ENCODE assay signal across 22 cellular contexts in genomic region chr2:148410899-148411298, GRCh38.
DNase-seq lines count a peak whose midpoint lies in the region; ATAC-seq, FAIRE-seq and TF ChIP-seq lines count a peak whose summit lies in the region.
"Had no signal": no experiment of that assay in that cellular context is flagged by ENCODE, and none has a peak within 500 bp of the region (broad histone marks: within the 10 kb centered on the region; RNA-seq: fewer than 3 reads in every experiment).

No MANE protein-coding gene starts in this region.

- no peaks in the 10 kb centered on the region for H3K4me1 ChIP-seq in liver (ENCODE audit: control insufficient read depth in 4 of 4, insufficient read depth in 4 of 4, low read length in 3 of 4)
- H3K4me1 ChIP-seq: A549; BLaER1 treated with 17β-estradiol and CSF1 and Interleukin-3, amounts not matched to agents 10 nM and 100 nM; Caco-2 had no signal

- peaks cover 0 to 3% (median under 1%) of the 10 kb centered on the region in 4 donors for H3K9me3 ChIP-seq in liver (ENCODE audit: control insufficient read depth in 4 of 4, low read length in 3 of 4)

- H3K27me3 ChIP-seq in liver (ENCODE audit: control insufficient read depth in 4 of 4, insufficient read depth in 4 of 4, low read length in 3 of 4) (no peaks in the 10 kb centered on the region), brain microvascular endothelial cell (replicated peaks) (no peaks in the 10 kb centered on the region)
- H3K27me3 ChIP-seq: BLaER1 treated with 17β-estradiol and CSF1 and Interleukin-3, amounts not matched to agents 10 nM and 100 nM had no signal

- H3K4me3 ChIP-seq in liver (ENCODE audit: low read depth in 1 of 3, low read length in 3 of 3) (no peak overlapping the region), brain microvascular endothelial cell (ENCODE audit: low read depth, low read length) (no peak overlapping the region)
- H3K4me3 ChIP-seq: A549; BLaER1 treated with 17β-estradiol and CSF1 and Interleukin-3, amounts not matched to agents 10 nM and 100 nM had no signal

- H3K9ac ChIP-seq in liver (ENCODE audit: low read depth in 1 of 2, low read length in 2 of 2) = no peak overlapping the region
- H3K9ac ChIP-seq: BLaER1 treated with 17β-estradiol and CSF1 and Interleukin-3, amounts not matched to agents 10 nM and 100 nM had no signal

- 61% methylated on average over 1 of the region's 1 CpG for WGBS in liver

- in situ Hi-C loops in brain microvascular endothelial cell (cut with HindIII; ENCODE audit: low pct_ligation_motif_present, low sequenced_read_pairs) = no loop called here

- TF ChIP-seq CTCF in liver (IDR thresholded peaks at IDR 0.05; ENCODE audit: low read depth, low read length, missing input control) (no peak), brain microvascular endothelial cell (IDR thresholded peaks at IDR 0.05; ENCODE audit: low read depth, low read length, missing control alignments) (no peak)

- ATAC-seq in GM19351 (IDR thresholded peaks at IDR 0.05; ENCODE audit: unreplicated experiment) = no peak
- ATAC-seq: A549; CD8-positive, alpha-beta T cell had no signal

- peak; percentile 54 for FAIRE-seq in GM12891 (lab: Jason Lieb, UNC)
- FAIRE-seq: A549, D721Med, G401.6, GM12892, GM18507 had no signal

- H3K27ac ChIP-seq in liver (ENCODE audit: low read depth in 1 of 2, low read length in 2 of 2) (no peak overlapping the region), brain microvascular endothelial cell (no peak overlapping the region)
- H3K27ac ChIP-seq: 22Rv1; A549; BLaER1 treated with 17β-estradiol and CSF1 and Interleukin-3, amounts not matched to agents 10 nM and 100 nM; C4-2B had no signal

- TF ChIP-seq RAD21 in liver (IDR thresholded peaks at IDR 0.05) = no peak

- TF ChIP-seq POLR2A in GM12891 (IDR thresholded peaks at IDR 0.05; ENCODE audit: low read depth, low read length) = no peak

- H3K36me3 ChIP-seq in liver (ENCODE audit: control insufficient read depth in 4 of 4, insufficient read depth in 3 of 4, low read depth in 1 of 4, low read length in 3 of 4) (no peaks in the 10 kb centered on the region), brain microvascular endothelial cell (replicated peaks) (no peaks in the 10 kb centered on the region)

- DNase-seq in DMS53 (lab: John Stamatoyannopoulos, UW) (peak; percentile 1), DMS53 treated with DMSO at 0.1 percent for 48 hours (lab: John Stamatoyannopoulos, UW; ENCODE audit: unreplicated experiment) (no peak), GM12891 (ENCODE audit: insufficient read length, low spot score) (no peak), NCI-H748 treated with DMSO at 0.1 percent for 48 hours (lab: John Stamatoyannopoulos, UW) (peak; percentile 64), brain microvascular endothelial cell (no peak)
- DNase-seq: AML-193; Caco-2; Calu3; CD4-positive, alpha-beta T cell; CD8-positive, alpha-beta T cell; DMS79 treated with DMSO at 0.1 percent for 48 hours; GF-D8 had no signal

TF ChIP-seq in GM12891, 5 proteins besides CTCF, POLR2A, EP300 and RAD21:
- TF ChIP-seq POLR2AphosphoS5 (IDR thresholded peaks at IDR 0.05; ENCODE audit: low read depth, low read length) = no peak
- TF ChIP-seq SPI1 (IDR thresholded peaks at IDR 0.05; ENCODE audit: low read depth, low read length) = no peak
- no peak for TF ChIP-seq TAF1 (IDR thresholded peaks at IDR 0.05; ENCODE audit: low read depth, low read length)
- TF ChIP-seq POU2F2 (IDR thresholded peaks at IDR 0.05; ENCODE audit: low read depth, low read length) = no peak
- no peak for TF ChIP-seq PAX5 (IDR thresholded peaks at IDR 0.05; ENCODE audit: insufficient read depth, low read length, severe bottlenecking)

TF ChIP-seq in liver, 16 proteins besides CTCF, POLR2A, EP300 and RAD21:
- TF ChIP-seq HNF4A (conservative IDR thresholded peaks at IDR 0.05) (peak; percentile 17), SP1 (IDR thresholded peaks at IDR 0.05) (no peak)

Comparison
In these comparisons a context has a peak if more than half of its experiments do, and no peak if none do; other contexts are left out.
1. DNase-seq: peak in DMS53 (single experiment) and NCI-H748 treated with DMSO at 0.1 percent for 48 hours (single experiment); none in DMS53 treated with DMSO at 0.1 percent for 48 hours (single experiment), GM12891 (single experiment) and brain microvascular endothelial cell (single experiment).